28 cellular contexts compared by ENCODE assay signal in the genomic region with DNA sequence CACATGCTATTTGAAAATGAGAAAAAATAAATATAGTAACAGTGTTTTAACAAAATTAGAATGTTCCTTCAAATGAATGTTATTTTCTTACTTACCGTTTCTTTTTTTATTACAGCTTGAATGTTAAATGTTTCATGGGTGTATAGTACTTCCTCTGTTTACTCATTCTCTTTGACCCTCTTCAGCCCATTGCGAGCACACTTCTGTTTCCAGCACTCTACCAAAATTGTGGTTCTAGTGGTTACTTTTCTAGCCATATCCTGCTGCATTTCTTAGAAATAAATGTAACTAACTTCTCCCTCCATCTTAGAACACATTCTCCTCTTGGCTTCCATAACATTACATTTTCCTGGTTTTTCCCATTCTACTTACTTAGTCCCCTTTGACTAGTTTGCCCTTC.
"Had no signal": no experiment of that assay in that cellular context is flagged by ENCODE, and none has a peak within 500 bp of the region (broad histone marks: within the 10 kb centered on the region; RNA-seq: fewer than 3 reads in every experiment).

No MANE protein-coding gene starts in this region.

- H3K27ac Mint-ChIP-seq: activated CD4-positive, alpha-beta memory T cell treated with anti-CD3 and anti-CD28 coated beads, Interleukin-2, amount 10 ng/mL, durations not matched to agents 7 days and 5 days; activated CD4-positive, alpha-beta T cell treated with anti-CD3 and anti-CD28 coated beads for 36 hours; activated naive CD4-positive, alpha-beta T cell treated with anti-CD3 and anti-CD28 coated beads, Interleukin-2, amount 50 U/mL, for 24 hours; activated T-helper 2 cell treated with anti-CD3 and anti-CD28 coated beads, Interferon-gamma antibody, Interleukin-2, Interleukin-4, amounts not matched to agents 10 μg/mL and 5 μg/mL and 100 μg/mL, durations not matched to agents 14 hours and 24 hours and 36 hours had no signal

- DNase-seq: activated CD4-positive, alpha-beta memory T cell treated with anti-CD3 and anti-CD28 coated beads, Interleukin-2, amount 10 ng/mL, durations not matched to agents 7 days and 5 days; activated CD4-positive, alpha-beta T cell treated with anti-CD3 and anti-CD28 coated beads for 36 hours; activated CD8-positive, alpha-beta memory T cell treated with anti-CD3 and anti-CD28 coated beads, Interleukin-2, amount 50 U/mL, for 48 hours; activated gamma-delta T cell; activated naive CD4-positive, alpha-beta T cell treated with Interleukin-2 at 50 U/mL for 16 hours; activated T-cell treated with anti-CD3 and anti-CD28 coated beads, Interleukin-2, amount 50 U/mL, for 48 hours; amniotic stem cell; aorta; brain microvascular endothelial cell; central memory CD4-positive, alpha-beta T cell; IMR-90; NCI-H1105; NCI-H1417 treated with DMSO at 0.1 percent for 48 hours; NCI-H1694; NCI-H1930; NCI-H2081 treated with DMSO at 0.1 percent for 48 hours; NCI-H226; NCI-H446 treated with DMSO at 0.1 percent for 48 hours; NCI-H524 treated with DMSO at 0.1 percent for 48 hours; PC-3; SIG-M5; SW 1271; T1000 had no signal

- FAIRE-seq: K562, RCC 7860 had no signal

- ATAC-seq: activated CD4-positive, alpha-beta T cell treated with anti-CD3 and anti-CD28 coated beads for 36 hours; K562; PC-3; Right ventricle myocardium inferior had no signal

- H3K27me3 Mint-ChIP-seq: activated CD4-positive, alpha-beta memory T cell treated with anti-CD3 and anti-CD28 coated beads, Interleukin-2, amount 10 ng/mL, durations not matched to agents 7 days and 5 days; activated CD4-positive, alpha-beta T cell treated with anti-CD3 and anti-CD28 coated beads for 36 hours; activated naive CD4-positive, alpha-beta T cell treated with anti-CD3 and anti-CD28 coated beads, Interleukin-2, amount 50 U/mL, for 24 hours had no signal

- H3K4me3 Mint-ChIP-seq: activated CD4-positive, alpha-beta memory T cell treated with anti-CD3 and anti-CD28 coated beads, Interleukin-2, amount 10 ng/mL, durations not matched to agents 7 days and 5 days; activated CD4-positive, alpha-beta T cell treated with anti-CD3 and anti-CD28 coated beads for 36 hours; activated naive CD4-positive, alpha-beta T cell treated with anti-CD3 and anti-CD28 coated beads, Interleukin-2, amount 50 U/mL, for 24 hours had no signal
